13 cellular contexts compared by ENCODE assay signal in the genomic region with DNA sequence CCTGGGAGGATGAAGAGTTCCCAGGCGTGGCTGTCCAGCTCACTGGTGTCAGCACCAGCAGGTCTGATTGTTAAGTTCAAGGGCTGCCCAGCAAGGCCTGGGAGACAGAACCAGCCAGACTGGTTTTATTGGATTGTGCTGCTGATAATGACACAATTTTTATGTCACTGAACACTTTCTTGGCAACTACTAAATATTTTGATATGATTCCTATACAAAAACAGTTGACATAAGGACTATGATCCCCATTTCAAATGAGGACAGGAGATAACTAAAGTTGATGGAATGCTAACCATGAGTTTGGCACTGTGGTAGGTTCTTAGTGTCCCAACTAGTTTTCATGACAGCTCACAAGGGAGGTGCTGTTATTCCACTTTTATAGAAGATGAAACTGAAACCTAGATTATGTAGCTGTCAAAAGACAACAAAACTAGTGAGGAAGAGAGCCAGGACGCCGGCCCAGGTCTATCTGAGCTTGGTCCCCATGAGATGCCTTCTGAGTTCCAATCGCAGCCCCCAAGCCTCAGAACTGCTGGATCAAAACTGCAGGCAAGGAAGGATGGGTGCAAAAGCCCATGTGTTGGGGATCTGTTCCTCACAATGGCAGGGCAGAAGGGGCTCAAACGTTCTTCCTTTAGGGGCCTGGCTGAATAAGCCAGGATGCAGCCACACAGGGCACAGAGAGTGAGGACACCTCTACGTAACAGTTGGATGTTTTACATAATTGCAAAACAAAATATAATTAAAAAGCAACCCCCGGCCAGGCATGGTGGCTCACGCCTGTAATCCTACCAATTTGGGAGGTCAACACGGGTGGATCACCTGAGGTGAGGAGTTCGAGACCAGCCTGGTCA. TPM values are rescaled to one million over a fixed set of nuclear protein-coding genes. Genes with fewer than 3 reads are reported as not detected.
DNase-seq lines count a peak whose midpoint lies in the region; ATAC-seq, FAIRE-seq and TF ChIP-seq lines count a peak whose summit lies in the region.
"Had no signal": no experiment of that assay in that cellular context is flagged by ENCODE, and none has a peak within 500 bp of the region (broad histone marks: within the 10 kb centered on the region; RNA-seq: fewer than 3 reads in every experiment).

No MANE protein-coding gene starts in this region.

- H3K4me1 Mint-ChIP-seq in WTC11 = peaks cover 31% of the 10 kb centered on the region
- no peaks in the 10 kb centered on the region for H3K4me1 Mint-ChIP-seq in CD4-positive, alpha-beta T cell (ENCODE audit: low read depth)

- no peaks in the 10 kb centered on the region for H3K27me3 Mint-ChIP-seq in WTC11 (ENCODE audit: low read depth)
- no peaks in the 10 kb centered on the region for H3K27me3 Mint-ChIP-seq in CD4-positive, alpha-beta T cell

- no peak overlapping the region for H3K4me3 Mint-ChIP-seq in WTC11
- no peak overlapping the region for H3K4me3 Mint-ChIP-seq in CD4-positive, alpha-beta T cell
- H3K4me3 Mint-ChIP-seq: CD8-positive, alpha-beta T cell; HFFc6; nephron progenitor cell had no signal

- 0 out of 2 replicates have a peak, but pooled peaks cover 3% of the 10 kb centered on the region for H3K9me3 Mint-ChIP-seq in WTC11
- no peaks in the 10 kb centered on the region for H3K9me3 Mint-ChIP-seq in CD4-positive, alpha-beta T cell
- H3K9me3 Mint-ChIP-seq: CD8-positive, alpha-beta T cell; nephron progenitor cell had no signal

- H3K9ac ChIP-seq in smooth muscle cell (ENCODE audit: low read depth) = no peak overlapping the region

- no peak for TF ChIP-seq CTCF in LNCaP clone FGC (IDR thresholded peaks at IDR 0.05; ENCODE audit: control insufficient read depth, extremely low read depth, insufficient read depth)
- no peak for TF ChIP-seq CTCF in WTC11 (IDR thresholded peaks at IDR 0.05)
- no peak for TF ChIP-seq CTCF in smooth muscle cell (IDR thresholded peaks at IDR 0.05; ENCODE audit: borderline replicate concordance, insufficient read depth, poor library complexity, severe bottlenecking)
- TF ChIP-seq CTCF in CD4-positive, alpha-beta T cell (IDR thresholded peaks at IDR 0.05) = no peak

- H3K4me2 ChIP-seq in smooth muscle cell = no peak overlapping the region

- no peak for ATAC-seq in WTC11
- no peak for ATAC-seq in CD4-positive, alpha-beta T cell (ENCODE audit: poor library complexity)
- ATAC-seq: CD8-positive, alpha-beta T cell; Panc1 had no signal

- no peaks in the 10 kb centered on the region for H3K27me3 ChIP-seq in smooth muscle cell (ENCODE audit: low read depth)
- H3K27me3 ChIP-seq in CD4-positive, alpha-beta T cell (ENCODE audit: control insufficient read depth, insufficient read depth, low read length) = no peaks in the 10 kb centered on the region

- H4K20me1 ChIP-seq in smooth muscle cell (ENCODE audit: low read depth) = no peaks in the 10 kb centered on the region

- no peaks in the 10 kb centered on the region for H3K79me2 ChIP-seq in smooth muscle cell (ENCODE audit: low read depth)

- intact Hi-C loops in posterior vena cava (cut with DNase I) = no loop called here
- intact Hi-C loops in CD4-positive, alpha-beta T cell (cut with DNase I, micrococcal nuclease) = no loop called here

- no peaks in the 10 kb centered on the region for H3K36me3 ChIP-seq in smooth muscle cell (ENCODE audit: low read depth)

- H3K4me3 ChIP-seq in LNCaP clone FGC (ENCODE audit: low read depth, low read length) (peak overlapping the region; percentile 18), smooth muscle cell (no peak overlapping the region)

- DNase-seq in LNCaP clone FGC (ENCODE audit: low read depth) (peak; percentile 93), WTC11 (ENCODE audit: low spot score) (no peak), smooth muscle cell (lab: John Stamatoyannopoulos, UW; ENCODE audit: unreplicated experiment) (no peak), posterior vena cava (ENCODE audit: low spot score) (no peak), HUDEP-2 (lab: John Stamatoyannopoulos, UW; ENCODE audit: unreplicated experiment in 76 of 76) (no peak)
- DNase-seq in stimulated activated CD4-positive, alpha-beta T cell treated with anti-CD3 and anti-CD28 coated beads, Interleukin-15, amount 100 ng/mL, for 24 hours = no peak
- no peak for DNase-seq in CD4-positive, alpha-beta T cell
- DNase-seq: CD8-positive, alpha-beta T cell; HFFc6; NCI-H187 treated with DMSO at 0.1 percent for 48 hours; nephron progenitor cell had no signal

- H3K27ac ChIP-seq in smooth muscle cell (ENCODE audit: low read depth) = peak overlapping the region; percentile 53
- no peak overlapping the region for H3K27ac ChIP-seq in CD4-positive, alpha-beta T cell (ENCODE audit: low read depth, low read length)

- WGBS in smooth muscle cell (ENCODE audit: low lambda C conversion rate) = 87% methylated on average over 10 of the region's 10 CpGs

- H3K4me1 ChIP-seq in smooth muscle cell (ENCODE audit: low read depth) = no peaks in the 10 kb centered on the region

- H3K36me3 Mint-ChIP-seq in WTC11 = no peaks in the 10 kb centered on the region
- H3K36me3 Mint-ChIP-seq in CD4-positive, alpha-beta T cell (ENCODE audit: low read depth) = no peaks in the 10 kb centered on the region
- H3K36me3 Mint-ChIP-seq: CD8-positive, alpha-beta T cell had no signal

- H3K9me3 ChIP-seq in smooth muscle cell (replicated peaks; ENCODE audit: low read depth) = no peaks in the 10 kb centered on the region
- no peaks in the 10 kb centered on the region for H3K9me3 ChIP-seq in CD4-positive, alpha-beta T cell (ENCODE audit: control insufficient read depth, low read length)

- peak; percentile 84 for FAIRE-seq in islet of Langerhans (lab: Jason Lieb, UNC)

- CTCF ChIA-PET in WTC11 (lab: Charles Lee) = interaction anchor here (0.9 to 2.8 kb wide), 2 partner anchors 91 to 103 kb away, joined by 3 to 11 read pairs; no protein-coding TSS in a partner anchor
- CTCF ChIA-PET in CD4-positive, alpha-beta T cell (lab: Charles Lee) = no interaction called here

- H2AFZ ChIP-seq in smooth muscle cell (ENCODE audit: low read depth) = no peak overlapping the region

- POLR2A ChIA-PET in WTC11 (lab: Charles Lee) = no interaction called here
- POLR2A ChIA-PET in CD4-positive, alpha-beta T cell (lab: Charles Lee) = no interaction called here

- peak overlapping the region; percentile 57; the same call in 1 of the 2 replicates for H3K27ac Mint-ChIP-seq in WTC11
- no peak overlapping the region for H3K27ac Mint-ChIP-seq in CD4-positive, alpha-beta T cell
- H3K27ac Mint-ChIP-seq: CD8-positive, alpha-beta T cell; HFFc6; nephron progenitor cell had no signal

- no peaks in the 10 kb centered on the region for H3F3A ChIP-seq in smooth muscle cell (ENCODE audit: low read depth)

TF ChIP-seq in WTC11, 78 proteins besides CTCF, POLR2A, EP300 and RAD21:
- TF ChIP-seq NFYB (CRISPR knock-in tag; conservative IDR thresholded peaks at IDR 0.05; ENCODE audit: low read depth) = no peak
- no peak for TF ChIP-seq ZBTB43 (CRISPR knock-in tag; IDR thresholded peaks at IDR 0.05)
- TF ChIP-seq, protein P1, sequence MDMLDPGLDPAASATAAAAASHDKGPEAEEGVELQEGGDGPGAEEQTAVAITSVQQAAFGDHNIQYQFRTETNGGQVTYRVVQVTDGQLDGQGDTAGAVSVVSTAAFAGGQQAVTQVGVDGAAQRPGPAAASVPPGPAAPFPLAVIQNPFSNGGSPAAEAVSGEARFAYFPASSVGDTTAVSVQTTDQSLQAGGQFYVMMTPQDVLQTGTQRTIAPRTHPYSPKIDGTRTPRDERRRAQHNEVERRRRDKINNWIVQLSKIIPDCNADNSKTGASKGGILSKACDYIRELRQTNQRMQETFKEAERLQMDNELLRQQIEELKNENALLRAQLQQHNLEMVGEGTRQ (CRISPR knock-in tag; IDR thresholded peaks at IDR 0.05) = no peak
- TF ChIP-seq HMGA2 (CRISPR knock-in tag; IDR thresholded peaks at IDR 0.05) = no peak
- no peak for TF ChIP-seq EMX1 (CRISPR knock-in tag; IDR thresholded peaks at IDR 0.05)
- no peak for TF ChIP-seq SMAD3 (CRISPR knock-in tag; IDR thresholded peaks at IDR 0.05; ENCODE audit: borderline replicate concordance)
- TF ChIP-seq OVOL2 (CRISPR knock-in tag; IDR thresholded peaks at IDR 0.05; ENCODE audit: borderline replicate concordance) = no peak
- TF ChIP-seq ETV6 (CRISPR knock-in tag; IDR thresholded peaks at IDR 0.05) = no peak
- no peak for TF ChIP-seq KAT7 (CRISPR knock-in tag; IDR thresholded peaks at IDR 0.05; ENCODE audit: borderline replicate concordance)

RNA-seq across cellular contexts. Expression of gene COBL, which starts 52.8 kb away (rescaled TPM):
- total RNA-seq in WTC11 (2021) (36.5 to 49.8 TPM (median 48.1 TPM) in 3 replicates), smooth muscle cell (2.5 and 2.8 TPM in 2 replicates), posterior vena cava (under 1 TPM; 0.46 to 0.67 TPM)
- polyA plus RNA-seq in smooth muscle cell = 0.47 and 0.97 TPM in 2 replicates
- total RNA-seq in CD4-positive, alpha-beta T cell = not detected
- total RNA-seq: HFFc6 had no signal
